23 cellular contexts compared by ENCODE assay signal in the genomic region with DNA sequence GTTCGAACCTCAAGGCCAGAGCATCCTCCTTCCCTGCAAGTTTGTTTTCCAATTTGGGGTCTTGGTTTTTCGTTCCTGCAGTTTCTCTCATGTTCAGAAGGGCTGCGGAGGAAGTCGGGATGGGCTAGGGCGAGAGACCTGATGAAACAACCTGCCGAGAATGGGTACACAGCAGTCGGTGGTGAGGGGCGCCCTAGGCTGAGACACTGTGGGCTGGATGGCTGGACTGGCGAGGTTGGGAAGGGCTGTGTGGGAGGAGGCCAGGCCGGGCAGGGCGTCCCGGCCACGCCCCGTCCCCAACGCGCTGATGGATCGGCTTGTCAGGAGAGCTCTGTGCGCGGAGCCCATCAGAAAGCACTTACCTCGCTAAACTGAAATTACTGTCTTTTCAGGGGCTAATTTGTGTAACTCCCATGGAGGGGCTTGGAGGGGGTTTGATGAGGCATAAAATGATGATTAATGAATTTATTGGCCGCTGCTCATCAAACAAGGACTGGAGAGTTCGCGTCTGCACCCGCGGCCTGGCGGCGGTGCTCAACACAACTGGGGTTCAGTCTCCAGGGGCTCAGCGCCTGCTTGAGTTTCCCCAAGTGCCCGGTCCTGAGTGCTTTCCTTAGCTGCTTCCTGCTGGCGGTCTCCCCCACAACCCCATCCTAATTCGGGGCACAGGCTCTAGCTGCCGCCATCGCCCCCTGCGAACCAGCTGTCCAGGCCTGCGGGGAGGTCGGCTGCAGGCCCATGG. TPM values are rescaled to one million over a fixed set of nuclear protein-coding genes. Genes with fewer than 3 reads are reported as not detected.
DNase-seq lines count a peak whose midpoint lies in the region; ATAC-seq, FAIRE-seq and TF ChIP-seq lines count a peak whose summit lies in the region.
"Had no signal": no experiment of that assay in that cellular context is flagged by ENCODE, and none has a peak within 500 bp of the region (broad histone marks: within the 10 kb centered on the region; RNA-seq: fewer than 3 reads in every experiment).

No MANE protein-coding gene starts in this region.

- intact Hi-C loops in kidney (cut with DNase I), result no loop called here

- H3K27ac ChIP-seq in kidney (ENCODE audit: low read depth in 2 of 2, low read length in 2 of 2), result no peak overlapping the region
- H3K27ac ChIP-seq in suprapubic skin, result peak overlapping the region; percentile 96
- H3K27ac ChIP-seq in effector memory CD4-positive, alpha-beta T cell (ENCODE audit: insufficient read depth, low read length, poor library complexity, severe bottlenecking), result no peak overlapping the region
- H3K27ac ChIP-seq: BLaER1 treated with 17β-estradiol and CSF1 and Interleukin-3, amounts not matched to agents 10 nM and 100 nM; esophagus squamous epithelium; WERI-Rb-1 had no signal

- no peak for FAIRE-seq in kidney (lab: Jason Lieb, UNC)

- POLR2A ChIA-PET in GM10248 (lab: Yijun Ruan, JAX), result no interaction called here

- no peak overlapping the region for H3K4me3 Mint-ChIP-seq in chondrocyte (ENCODE audit: unreplicated experiment)
- H3K4me3 Mint-ChIP-seq: activated CD8-positive, alpha-beta T cell treated with anti-CD3 and anti-CD28 coated beads for 36 hours; activated naive CD8-positive, alpha-beta T cell treated with anti-CD3 and anti-CD28 coated beads for 36 hours; activated T-cell treated with anti-CD3 and anti-CD28 coated beads, Interleukin-2, amount 50 U/mL, for 4 hours; natural killer cell treated with Interleukin-12 subunit alpha and Interleukin-12 subunit beta and Interleukin-15 and Interleukin-18, amount 100 ng/mL, for 72 hours had no signal

- no peak for TF ChIP-seq CTCF in chondrocyte (IDR thresholded peaks at IDR 0.05)
- TF ChIP-seq CTCF in kidney (IDR thresholded peaks at IDR 0.05; ENCODE audit: borderline replicate concordance, extremely low read depth, insufficient read depth), result no peak
- TF ChIP-seq CTCF in suprapubic skin (IDR thresholded peaks at IDR 0.05), result no peak
- no peak for TF ChIP-seq CTCF in GM10248 (IDR thresholded peaks at IDR 0.05; ENCODE audit: control extremely low read depth, extremely low read depth, low read depth, missing control alignments)

- peaks cover 21% of the 10 kb centered on the region for H3K4me1 Mint-ChIP-seq in chondrocyte (ENCODE audit: low read depth)

- WGBS in suprapubic skin, result 70% methylated on average over 25 of the region's 36 CpGs

- H3K27me3 ChIP-seq in suprapubic skin, result peaks cover 21% of the 10 kb centered on the region
- H3K27me3 ChIP-seq in effector memory CD4-positive, alpha-beta T cell (replicated peaks; ENCODE audit: control insufficient read depth, insufficient read depth, low read length, poor library complexity, severe bottlenecking), result peaks cover 61% of the 10 kb centered on the region

- H3K36me3 Mint-ChIP-seq in chondrocyte (ENCODE audit: low read depth), result no peaks in the 10 kb centered on the region
- H3K36me3 Mint-ChIP-seq: natural killer cell treated with Interleukin-12 subunit alpha and Interleukin-12 subunit beta and Interleukin-15 and Interleukin-18, amount 100 ng/mL, for 72 hours had no signal

- H3K9me3 ChIP-seq in kidney (ENCODE audit: control insufficient read depth in 1 of 2, low read length in 2 of 2), result no peaks in the 10 kb centered on the region
- no peaks in the 10 kb centered on the region for H3K9me3 ChIP-seq in suprapubic skin
- no peaks in the 10 kb centered on the region for H3K9me3 ChIP-seq in effector memory CD4-positive, alpha-beta T cell (ENCODE audit: control insufficient read depth, low read length)
- H3K9me3 ChIP-seq: BLaER1 treated with 17β-estradiol and CSF1 and Interleukin-3, amounts not matched to agents 10 nM and 100 nM; esophagus squamous epithelium had no signal

- CTCF ChIA-PET in GM10248 (lab: Yijun Ruan, JAX), result no interaction called here

- H3K4me1 ChIP-seq in kidney (ENCODE audit: control insufficient read depth in 1 of 2, insufficient read depth in 1 of 2, low read depth in 1 of 2, low read length in 2 of 2), result peaks cover 0 to 3% of the 10 kb centered on the region in 2 donors
- peaks cover 27% of the 10 kb centered on the region for H3K4me1 ChIP-seq in suprapubic skin
- H3K4me1 ChIP-seq in effector memory CD4-positive, alpha-beta T cell (ENCODE audit: control insufficient read depth, insufficient read depth, low read length, poor library complexity, severe bottlenecking), result peaks cover 18% of the 10 kb centered on the region

- TF ChIP-seq EP300 in suprapubic skin (IDR thresholded peaks at IDR 0.05), result no peak

- peak; percentile 37 for DNase-seq in NCI-H748 (lab: John Stamatoyannopoulos, UW; ENCODE audit: unreplicated experiment)
- no peak for DNase-seq in NCI-H748 treated with DMSO at 0.1 percent for 48 hours (lab: John Stamatoyannopoulos, UW)
- DNase-seq in chondrocyte (ENCODE audit: low spot score), result peak; percentile 80
- peak; percentile 68 for DNase-seq in kidney
- DNase-seq in suprapubic skin (ENCODE audit: low spot score in 2 of 2), result peak in 1 of 2 donors; percentile 76
- no peak for DNase-seq in effector memory CD4-positive, alpha-beta T cell
- no peak for DNase-seq in GM10248 (ENCODE audit: extremely low spot score)
- DNase-seq: 8988T; activated CD8-positive, alpha-beta T cell treated with anti-CD3 and anti-CD28 coated beads for 36 hours; activated naive CD8-positive, alpha-beta T cell treated with anti-CD3 and anti-CD28 coated beads for 36 hours; activated T-cell treated with anti-CD3 and anti-CD28 coated beads, Interleukin-2, amount 50 U/mL, for 4 hours; dermis blood vessel endothelial cell; esophagus squamous epithelium; GF-D8; mesenchymal stem cell; NCI-H1436; NCI-H2227 treated with DMSO at 0.1 percent for 48 hours; NK-92 treated with Interleukin-12 subunit alpha and Interleukin-12 subunit beta, amount 100 ng/mL, for 24 hours; substantia nigra; WERI-Rb-1 had no signal

- no peaks in the 10 kb centered on the region for H3K9me3 Mint-ChIP-seq in chondrocyte (ENCODE audit: low read depth)
- H3K9me3 Mint-ChIP-seq: activated CD8-positive, alpha-beta T cell treated with anti-CD3 and anti-CD28 coated beads for 36 hours; activated naive CD8-positive, alpha-beta T cell treated with anti-CD3 and anti-CD28 coated beads for 36 hours; activated T-cell treated with anti-CD3 and anti-CD28 coated beads, Interleukin-2, amount 50 U/mL, for 4 hours; natural killer cell treated with Interleukin-12 subunit alpha and Interleukin-12 subunit beta and Interleukin-15 and Interleukin-18, amount 100 ng/mL, for 72 hours had no signal

- peaks cover 90% of the 10 kb centered on the region for H3K27me3 Mint-ChIP-seq in chondrocyte (ENCODE audit: low read depth)

- H3K27ac Mint-ChIP-seq in chondrocyte (ENCODE audit: unreplicated experiment), result no peak overlapping the region
- H3K27ac Mint-ChIP-seq: activated CD8-positive, alpha-beta T cell treated with anti-CD3 and anti-CD28 coated beads for 36 hours; activated naive CD8-positive, alpha-beta T cell treated with anti-CD3 and anti-CD28 coated beads for 36 hours; natural killer cell treated with Interleukin-12 subunit alpha and Interleukin-12 subunit beta and Interleukin-15 and Interleukin-18, amount 100 ng/mL, for 72 hours had no signal

- no peak for ATAC-seq in GM21526 (IDR thresholded peaks at IDR 0.05; ENCODE audit: low FRiP score, unreplicated experiment)
- ATAC-seq: activated CD8-positive, alpha-beta T cell treated with anti-CD3 and anti-CD28 coated beads for 36 hours; activated T-cell treated with anti-CD3 and anti-CD28 coated beads, Interleukin-2, amount 50 U/mL, for 4 hours; natural killer cell treated with Interleukin-12 subunit alpha and Interleukin-12 subunit beta and Interleukin-15 and Interleukin-18, amount 100 ng/mL, for 72 hours had no signal

- no peak overlapping the region for H3K9ac ChIP-seq in kidney (ENCODE audit: low read length in 2 of 2)
- H3K9ac ChIP-seq: BLaER1 treated with 17β-estradiol and CSF1 and Interleukin-3, amounts not matched to agents 10 nM and 100 nM had no signal

- H3K4me3 ChIP-seq in kidney (ENCODE audit: low read length in 2 of 2) (no peak overlapping the region), suprapubic skin (peak overlapping the region; percentile 75)
- H3K4me3 ChIP-seq in effector memory CD4-positive, alpha-beta T cell (ENCODE audit: insufficient read depth, low read depth, low read length, poor library complexity, severe bottlenecking), result no peak overlapping the region
- H3K4me3 ChIP-seq: esophagus squamous epithelium had no signal

- peak in 1 of 2 donors; percentile 15 for TF ChIP-seq POLR2A in suprapubic skin (IDR thresholded peaks at IDR 0.05)

- H3K36me3 ChIP-seq in kidney (ENCODE audit: control insufficient read depth in 1 of 2, insufficient read depth in 2 of 2, low read length in 2 of 2) (no peaks in the 10 kb centered on the region), suprapubic skin (no peaks in the 10 kb centered on the region)
- H3K36me3 ChIP-seq in effector memory CD4-positive, alpha-beta T cell (ENCODE audit: control insufficient read depth, insufficient read depth, low read length), result no peaks in the 10 kb centered on the region
- H3K36me3 ChIP-seq: BLaER1 treated with 17β-estradiol and CSF1 and Interleukin-3, amounts not matched to agents 10 nM and 100 nM; WERI-Rb-1 had no signal

RNA-seq across cellular contexts. Expression of a gene that starts 9.0 kb away (rescaled TPM):
- total RNA-seq in chondrocyte (1.0 to 2.5 TPM (median 1.5 TPM) in 3 replicates), kidney (22.3 TPM), suprapubic skin (10 to 100 TPM; 41.3 to 64.8 (median 51.6) TPM)
- polyA plus RNA-seq in kidney (ENCODE audit: insufficient read depth, low read depth, low replicate concordance), result 3.7 TPM
- total RNA-seq: activated naive CD8-positive, alpha-beta T cell treated with anti-CD3 and anti-CD28 coated beads for 36 hours; activated T-cell treated with anti-CD3 and anti-CD28 coated beads, Interleukin-2, amount 50 U/mL, for 4 hours; natural killer cell treated with Interleukin-12 subunit alpha and Interleukin-12 subunit beta and Interleukin-15 and Interleukin-18, amount 100 ng/mL, for 72 hours had no signal

Comparison
In these comparisons a context has a peak if more than half of its experiments do, and no peak if none do; other contexts are left out.
1. DNase-seq: peak in NCI-H748 (single experiment), chondrocyte (single experiment) and kidney (single experiment); none in NCI-H748 treated with DMSO at 0.1 percent for 48 hours (single experiment), effector memory CD4-positive, alpha-beta T cell (0 of 3) and GM10248 (single experiment).